ENCODE assay signal across 8 cellular contexts in the genomic region with DNA sequence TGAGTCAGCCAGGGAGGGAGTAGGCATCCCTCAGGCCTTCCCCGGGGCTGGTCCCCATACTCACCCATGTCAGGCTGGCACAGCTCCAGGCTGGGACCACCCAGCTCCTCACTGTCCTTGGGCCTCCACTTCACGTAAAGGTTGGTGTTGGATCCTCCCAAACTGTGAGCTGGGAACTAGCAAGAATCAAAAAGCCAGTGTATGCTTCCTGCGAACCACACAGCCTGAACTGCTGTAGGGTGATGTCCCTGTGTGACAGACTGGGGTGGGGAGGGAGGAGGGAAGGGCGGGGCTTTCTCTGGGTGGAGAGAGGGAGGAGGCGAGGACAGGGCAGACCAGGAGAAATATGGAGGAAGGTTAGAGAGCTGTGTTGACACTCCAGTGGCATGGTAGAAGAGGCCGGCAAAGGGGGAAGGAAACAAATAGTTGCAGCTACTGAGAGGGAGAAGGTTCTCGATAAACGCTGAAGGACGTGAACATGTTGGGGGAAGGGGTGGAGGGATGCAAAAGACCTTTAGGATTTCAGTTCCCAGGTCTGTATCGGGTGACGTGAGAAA. TPM values are rescaled to one million over a fixed set of nuclear protein-coding genes. Genes with fewer than 3 reads are reported as not detected.
DNase-seq lines count a peak whose midpoint lies in the region; ATAC-seq and TF ChIP-seq lines count a peak whose summit lies in the region.

No MANE protein-coding gene starts in this region.

- DNase-seq in DND-41 (peak; percentile 92), RWPE1 (ENCODE audit: low spot score) (peak; percentile 91), fibroblast of villous mesenchyme (ENCODE audit: low read depth) (peak; percentile 88), neuronal stem cell (ENCODE audit: low spot score) (no peak)
- peak; percentile 73 for DNase-seq in activated T-helper 9 cell treated with anti-CD3 and anti-CD28 coated beads, Interleukin-2, amount 50 U/mL, for 16 hours (ENCODE audit: low read depth)

- no peak overlapping the region for H3K14ac ChIP-seq in neuronal stem cell (ENCODE audit: low read length)

- WGBS in neuronal stem cell (ENCODE audit: extremely low coverage in 2 of 2, insufficient read length in 2 of 2, insufficient replicate concordance in 1 of 2), 2 donors = no CpG with 5 or more reads among the region's 11 CpGs

- no peak for TF ChIP-seq CTCF in DND-41 (IDR thresholded peaks at IDR 0.05; ENCODE audit: borderline replicate concordance, extremely low read depth, low read length, poor library complexity, severe bottlenecking)
- TF ChIP-seq CTCF in KMS-11 (conservative IDR thresholded peaks at IDR 0.05; ENCODE audit: low read depth, low read length) = no peak
- TF ChIP-seq CTCF in RWPE1 (conservative IDR thresholded peaks at IDR 0.05; ENCODE audit: low read depth) = no peak
- no peak for TF ChIP-seq CTCF in fibroblast of villous mesenchyme (IDR thresholded peaks at IDR 0.05; ENCODE audit: insufficient read depth, low read depth, low read length)

- H3K4me3 ChIP-seq in DND-41 (ENCODE audit: low read depth in 1 of 2, low read length in 2 of 2) = peak overlapping the region; percentile 61 to 83; a peak in 3 of 4 replicates
- no peak overlapping the region for H3K4me3 ChIP-seq in KMS-11 (IDR thresholded peaks at IDR 0.05; ENCODE audit: insufficient read depth, low read depth, low read length)
- peak overlapping the region; percentile 85 for H3K4me3 ChIP-seq in fibroblast of villous mesenchyme (ENCODE audit: low read depth, low read length)
- peak overlapping the region; percentile 67 to 84 for H3K4me3 ChIP-seq in neuronal stem cell (ENCODE audit: low read length in 2 of 2)
- peak overlapping the region; percentile 66 to 87 (median 84) for H3K4me3 ChIP-seq in subcutaneous abdominal adipose tissue (ENCODE audit: low read depth in 1 of 5, low read length in 5 of 5)

- H3K23ac ChIP-seq in neuronal stem cell (ENCODE audit: low read depth, low read length, poor library complexity) = peak overlapping the region; percentile 80

- no peak overlapping the region for H2AK5ac ChIP-seq in neuronal stem cell (ENCODE audit: low read depth, low read length)

- peak overlapping the region; percentile 27 for H2BK5ac ChIP-seq in neuronal stem cell (ENCODE audit: low read length)

- H3K27me3 ChIP-seq in DND-41 (ENCODE audit: insufficient read depth, low read length, poor library complexity) (no peaks in the 10 kb centered on the region), KMS-11 (ENCODE audit: insufficient read depth, low read depth) (no peaks in the 10 kb centered on the region), neuronal stem cell (ENCODE audit: control insufficient read depth in 3 of 3, insufficient read depth in 3 of 3, low read depth in 1 of 3, low read length in 3 of 3) (no peaks in the 10 kb centered on the region), subcutaneous abdominal adipose tissue (ENCODE audit: control insufficient read depth in 5 of 5, insufficient read depth in 4 of 5, low read length in 5 of 5) (no peaks in the 10 kb centered on the region)

- H4K91ac ChIP-seq in neuronal stem cell (ENCODE audit: low read depth, low read length, poor library complexity) = no peak overlapping the region

- H3K27ac ChIP-seq in DND-41 (ENCODE audit: low read length) (peak overlapping the region; percentile 68), KMS-11 (peak overlapping the region; percentile 53), RWPE1 (peak overlapping the region; percentile 95), neuronal stem cell (replicated peaks; ENCODE audit: low read length) (peak overlapping the region; percentile 82), subcutaneous abdominal adipose tissue (ENCODE audit: low read depth, low read length) (peak overlapping the region; percentile 99)

- H3K18ac ChIP-seq in neuronal stem cell (ENCODE audit: low read length) = peak overlapping the region; percentile 78

- H3K4me2 ChIP-seq in DND-41 (ENCODE audit: insufficient read depth, low read length) = peak overlapping the region; percentile 72
- peak overlapping the region; percentile 92 for H3K4me2 ChIP-seq in KMS-11
- H3K4me2 ChIP-seq in neuronal stem cell (ENCODE audit: insufficient read depth, low read length, poor library complexity, severe bottlenecking) = peak overlapping the region; percentile 85

- no peak overlapping the region for H3K4ac ChIP-seq in neuronal stem cell (ENCODE audit: low read length)

- peaks cover 35% of the 10 kb centered on the region for H3K36me3 ChIP-seq in DND-41 (ENCODE audit: insufficient read depth, low read length)
- peaks cover 24% of the 10 kb centered on the region; the same call in 1 of the 2 replicates for H3K36me3 ChIP-seq in KMS-11 (ENCODE audit: insufficient read depth)
- peaks cover 17 to 39% of the 10 kb centered on the region in 2 donors for H3K36me3 ChIP-seq in neuronal stem cell (replicated peaks in 1 of 2; ENCODE audit: control insufficient read depth in 2 of 2, insufficient read depth in 2 of 2, low read length in 2 of 2)
- peaks cover 6 to 37% (median 35%) of the 10 kb centered on the region in 5 donors for H3K36me3 ChIP-seq in subcutaneous abdominal adipose tissue (ENCODE audit: control insufficient read depth in 5 of 5, insufficient read depth in 5 of 5, low read length in 5 of 5)

- H3K9me3 ChIP-seq in DND-41 (ENCODE audit: insufficient read depth, low read length, severe bottlenecking) (no peaks in the 10 kb centered on the region), neuronal stem cell (replicated peaks in 1 of 2; ENCODE audit: control insufficient read depth in 2 of 2, insufficient read depth in 1 of 2, low read depth in 1 of 2, low read length in 2 of 2) (no peaks in the 10 kb centered on the region), subcutaneous abdominal adipose tissue (ENCODE audit: control insufficient read depth in 5 of 5, low read length in 5 of 5) (no peaks in the 10 kb centered on the region)

- no peak overlapping the region for H2BK15ac ChIP-seq in neuronal stem cell (ENCODE audit: low read length)

- CTCF ChIA-PET in RWPE1 (lab: Yijun Ruan, JAX) = interaction anchor here (0.5 to 1.6 kb wide), 20 partner anchors 8 to 589 kb away, joined by 3 to 11 read pairs (median 4); no protein-coding TSS in a partner anchor

- H3K79me2 ChIP-seq in DND-41 (ENCODE audit: insufficient read depth, low read length) = peaks cover 35% of the 10 kb centered on the region
- H3K79me2 ChIP-seq in KMS-11 (ENCODE audit: insufficient read depth, low read depth) = peaks cover 61% of the 10 kb centered on the region

- ATAC-seq in DND-41 (ENCODE audit: insufficient read depth, low read depth) = peak; percentile 80
- peak; percentile 36 for ATAC-seq in GM21786 (IDR thresholded peaks at IDR 0.05; ENCODE audit: unreplicated experiment)

- H2AFZ ChIP-seq in DND-41 (ENCODE audit: low read depth, low read length) (peak overlapping the region; percentile 60), KMS-11 (ENCODE audit: low read depth) (peak overlapping the region; percentile 48; the same call in 1 of the 2 replicates), neuronal stem cell (ENCODE audit: low read length) (peak overlapping the region; percentile 86)

- no peak overlapping the region for H2BK120ac ChIP-seq in neuronal stem cell (ENCODE audit: low read depth, low read length)

- H3K79me1 ChIP-seq in neuronal stem cell (ENCODE audit: low read depth, low read length) = peaks cover 5% of the 10 kb centered on the region

- H4K8ac ChIP-seq in neuronal stem cell (ENCODE audit: low read depth, low read length) = no peak overlapping the region

- POLR2A ChIA-PET in RWPE1 (lab: Yijun Ruan, JAX; ENCODE audit: low non-redundant PET) = interaction anchor here (1.1 kb wide), 1 partner anchor 9 kb away, joined by 3 read pairs; the partner anchor contains the start of gene ATP5F1B

- H3K9ac ChIP-seq in DND-41 (ENCODE audit: low read depth, low read length) (peak overlapping the region; percentile 61), KMS-11 (peak overlapping the region; percentile 59; the same call in 1 of the 2 replicates), neuronal stem cell (ENCODE audit: low read depth, low read length, poor library complexity) (peak overlapping the region; percentile 56), subcutaneous abdominal adipose tissue (ENCODE audit: low read length in 5 of 5) (peak overlapping the region; percentile 56 to 90 (median 87))

- H4K20me1 ChIP-seq in DND-41 (ENCODE audit: insufficient read depth, low read length) = peaks cover 6% of the 10 kb centered on the region; the same call in 1 of the 2 replicates
- no peaks in the 10 kb centered on the region for H4K20me1 ChIP-seq in KMS-11 (ENCODE audit: insufficient read depth)

- peaks cover 52% of the 10 kb centered on the region for H3K4me1 ChIP-seq in DND-41 (ENCODE audit: insufficient read depth, low read length)
- H3K4me1 ChIP-seq in KMS-11 (ENCODE audit: low read depth, poor library complexity, severe bottlenecking) = peaks cover 72% of the 10 kb centered on the region
- peaks cover 24 to 35% of the 10 kb centered on the region in 2 donors for H3K4me1 ChIP-seq in neuronal stem cell (ENCODE audit: control insufficient read depth in 2 of 2, insufficient read depth in 1 of 2, low read depth in 1 of 2, low read length in 2 of 2)
- peaks cover 13 to 64% (median 60%) of the 10 kb centered on the region in 5 donors for H3K4me1 ChIP-seq in subcutaneous abdominal adipose tissue (ENCODE audit: control insufficient read depth in 5 of 5, insufficient read depth in 5 of 5, low read length in 5 of 5)

- no peak overlapping the region for H2BK12ac ChIP-seq in neuronal stem cell (ENCODE audit: low read length)

RNA-seq across cellular contexts. Expression of gene BAZ2A, which starts 6.1 kb away (rescaled TPM):
- total RNA-seq in fibroblast of villous mesenchyme = 44.8 and 57.9 TPM in 2 replicates
- 91.0 TPM for polyA plus RNA-seq in neuronal stem cell (2013, experiment 1 of 2)
- 91.7 TPM for polyA plus RNA-seq in neuronal stem cell (2013, experiment 2 of 2)

RNA-seq across cellular contexts. Expression of gene ATP5F1B, which starts 9.6 kb away (rescaled TPM):
- total RNA-seq in fibroblast of villous mesenchyme = 339 and 449 TPM in 2 replicates
- polyA plus RNA-seq in neuronal stem cell (2013, experiment 1 of 2) = 527 TPM
- polyA plus RNA-seq in neuronal stem cell (2013, experiment 2 of 2) = 548 TPM

RNA-seq across cellular contexts. Expression of gene PTGES3, which starts 51.9 kb away (rescaled TPM):
- 62.5 and 96.7 TPM in 2 replicates for total RNA-seq in fibroblast of villous mesenchyme
- polyA plus RNA-seq in neuronal stem cell (2013, experiment 1 of 2) = 354 TPM
- 356 TPM for polyA plus RNA-seq in neuronal stem cell (2013, experiment 2 of 2)
